28 cellular contexts compared by ENCODE assay signal in genomic region chr4:144801731-144802130, GRCh38.
"Had no signal": no experiment of that assay in that cellular context is flagged by ENCODE, and none has a peak within 500 bp of the region (broad histone marks: within the 10 kb centered on the region; RNA-seq: fewer than 3 reads in every experiment).

No MANE protein-coding gene starts in this region.

- H3K27ac Mint-ChIP-seq: dendritic cell treated with granulocyte-macrophage colony-stimulating factor and Interleukin-4, amounts not matched to agents 40 ng/mL and 50 ng/mL, for 4 days; effector memory CD8-positive, alpha-beta T cell; endodermal cell; immature natural killer cell; mesothelial cell of epicardium; naive B cell had no signal

- FAIRE-seq: endometrium, kidney had no signal

- H3K4me3 Mint-ChIP-seq: dendritic cell treated with granulocyte-macrophage colony-stimulating factor and Interleukin-4, amounts not matched to agents 40 ng/mL and 50 ng/mL, for 4 days; effector memory CD8-positive, alpha-beta T cell; endodermal cell; immature natural killer cell; mesothelial cell of epicardium; naive B cell had no signal

- H3K4me1 ChIP-seq: colonic mucosa, esophagus squamous epithelium, gastroesophageal sphincter, heart left ventricle, left lung, lower lobe of right lung had no signal

- H3K27ac ChIP-seq: colonic mucosa, epithelial cell of prostate, esophagus squamous epithelium, gastroesophageal sphincter, heart left ventricle, hepatocyte, left lung, lower lobe of right lung had no signal

- H3K4me2 ChIP-seq: hepatocyte had no signal

- H3K4me1 Mint-ChIP-seq: immature natural killer cell, naive B cell had no signal

- DNase-seq: colonic mucosa; cortex of kidney; effector CD8-positive, alpha-beta T cell; effector memory CD8-positive, alpha-beta T cell; endodermal cell; erythroblast; esophagus squamous epithelium; foreskin fibroblast; foreskin melanocyte; heart left ventricle; hypothalamus; immature natural killer cell; islet precursor cell; kidney; kidney glomerular epithelial cell; left cardiac atrium; left lung; left ventricle myocardium superior; lower lobe of right lung; mesenchymal stem cell; mucosa of descending colon; naive B cell had no signal

- H3K4me3 ChIP-seq: colonic mucosa, esophagus squamous epithelium, gastroesophageal sphincter, heart left ventricle, hepatocyte, left lung, lower lobe of right lung, mucosa of descending colon had no signal

- H3K79me2 ChIP-seq: hepatocyte had no signal

- H3K36me3 Mint-ChIP-seq: immature natural killer cell had no signal

- H3K9me3 ChIP-seq: colonic mucosa, mucosa of descending colon had no signal

- H3K27me3 ChIP-seq: colonic mucosa, esophagus squamous epithelium, gastroesophageal sphincter, heart left ventricle, hepatocyte, left lung had no signal

- H3K36me3 ChIP-seq: colonic mucosa, esophagus squamous epithelium, gastroesophageal sphincter, heart left ventricle, left lung, lower lobe of right lung had no signal

- H2AFZ ChIP-seq: hepatocyte had no signal

- H3K27me3 Mint-ChIP-seq: dendritic cell treated with granulocyte-macrophage colony-stimulating factor and Interleukin-4, amounts not matched to agents 40 ng/mL and 50 ng/mL, for 4 days; effector memory CD8-positive, alpha-beta T cell; naive B cell had no signal
